ENCODE assay signal across 8 cellular contexts in the genomic region with DNA sequence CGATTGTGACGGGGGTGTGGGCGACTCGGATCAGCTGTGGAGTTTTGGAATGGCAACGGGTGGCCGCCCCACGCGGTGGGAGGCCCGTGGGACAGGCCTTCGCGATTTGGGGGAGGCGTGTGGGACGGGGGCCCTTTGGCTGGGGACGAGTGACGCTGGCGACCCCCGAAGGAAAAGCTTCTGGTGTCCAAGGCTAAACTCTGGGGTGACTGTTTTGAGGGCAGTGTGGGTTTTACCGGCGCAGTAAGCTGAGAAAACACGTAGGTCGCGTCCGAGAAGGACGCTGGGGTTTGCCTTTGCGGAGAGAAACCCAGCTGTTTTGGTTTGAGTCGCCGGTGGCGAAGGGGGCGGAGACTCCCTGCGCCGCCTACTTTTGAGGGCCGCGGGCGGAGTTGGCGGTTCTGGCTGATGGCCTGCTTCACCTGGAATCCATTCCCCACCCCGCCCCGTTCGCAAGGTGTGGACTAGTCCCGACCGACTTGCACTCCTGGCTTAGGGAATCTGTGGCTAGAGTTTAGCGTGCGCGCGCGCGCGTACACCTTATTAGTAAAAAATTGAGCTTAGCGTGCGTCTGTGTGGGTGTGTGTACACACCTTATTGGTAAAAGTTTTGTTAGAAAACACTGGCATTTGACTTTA. TPM values are rescaled to one million over a fixed set of nuclear protein-coding genes. Genes with fewer than 3 reads are reported as not detected.
DNase-seq lines count a peak whose midpoint lies in the region; ATAC-seq and TF ChIP-seq lines count a peak whose summit lies in the region.

No MANE protein-coding gene starts in this region.

- peak; percentile 74 for DNase-seq in NCI-H1092 treated with DMSO at 0.1 percent for 48 hours (lab: John Stamatoyannopoulos, UW)
- peak; percentile 58 for DNase-seq in activated naive CD8-positive, alpha-beta T cell treated with anti-CD3 and anti-CD28 coated beads, Interleukin-2, amount 50 U/mL, for 16 hours (ENCODE audit: low read depth, low spot score)
- DNase-seq in cardiac septum (ENCODE audit: low spot score), result peak; percentile 93
- DNase-seq in transverse colon, result peak; percentile 96

- H3K27me3 ChIP-seq in SU-DHL-6 (ENCODE audit: low read length) (no peaks in the 10 kb centered on the region), parathyroid adenoma (ENCODE audit: control insufficient read depth, insufficient read depth, low read length) (no peaks in the 10 kb centered on the region), transverse colon (no peaks in the 10 kb centered on the region)

- in situ Hi-C loops in transverse colon (cut with MboI; ENCODE audit: low pct_ligation_motif_present in 1 of 4, low pct_unique_long_range_greater_than_20kb in 1 of 4, low sequenced_read_pairs in 3 of 4), result no loop called here

- H3K4me2 ChIP-seq in SU-DHL-6 (ENCODE audit: low read depth, low read length, poor library complexity, severe bottlenecking) (peak overlapping the region; percentile 92), parathyroid adenoma (ENCODE audit: low read length) (peak overlapping the region; percentile 85)

- peak overlapping the region; percentile 99 for H2AFZ ChIP-seq in SU-DHL-6 (ENCODE audit: low read depth, low read length, severe bottlenecking)
- peak overlapping the region; percentile 93 for H2AFZ ChIP-seq in parathyroid adenoma

- no peaks in the 10 kb centered on the region for H3K9me2 ChIP-seq in SU-DHL-6 (replicated peaks; ENCODE audit: insufficient read depth, low read length)

- WGBS in transverse colon (ENCODE audit: low coverage in 1 of 2), 2 donors, result 1% methylated on average over 15 to 44 of the region's 49 CpGs

- TF ChIP-seq CTCF in GM12875 (IDR thresholded peaks at IDR 0.05; ENCODE audit: borderline replicate concordance, insufficient read depth, low read depth, low read length) (no peak), SU-DHL-6 (IDR thresholded peaks at IDR 0.05; ENCODE audit: insufficient read depth, low read length, poor library complexity, severe bottlenecking) (no peak), parathyroid adenoma (IDR thresholded peaks at IDR 0.05) (no peak), transverse colon (IDR thresholded peaks at IDR 0.05) (peak in 1 of 5 experiments; percentile 4)

- H3K9me3 ChIP-seq in SU-DHL-6 (ENCODE audit: insufficient read depth, low read length), result no peaks in the 10 kb centered on the region
- H3K9me3 ChIP-seq in parathyroid adenoma (ENCODE audit: control insufficient read depth, low read length), result no peaks in the 10 kb centered on the region
- H3K9me3 ChIP-seq in transverse colon, result no peaks in the 10 kb centered on the region

- no peak for TF ChIP-seq EP300 in transverse colon (IDR thresholded peaks at IDR 0.05; ENCODE audit: low read depth)

- H3K27ac ChIP-seq in SU-DHL-6 (ENCODE audit: low read depth, low read length) (peak overlapping the region; percentile 51), parathyroid adenoma (peak overlapping the region; percentile 100), transverse colon (peak overlapping the region; percentile 96 to 99 (median 98))

- H3K4me3 ChIP-seq in GM12875 (ENCODE audit: low read depth, low read length), result peak overlapping the region; percentile 84
- H3K4me3 ChIP-seq in SU-DHL-6 (ENCODE audit: insufficient read depth, low read length, poor library complexity, severe bottlenecking), result peak overlapping the region; percentile 91
- H3K4me3 ChIP-seq in parathyroid adenoma (ENCODE audit: low read depth, low read length), result peak overlapping the region; percentile 97
- H3K4me3 ChIP-seq in transverse colon, result peak overlapping the region; percentile 89 to 96 (median 93)

- intact Hi-C loops in cardiac septum (cut with DNase I) (loop anchor here (1.0 to 10.0 kb wide), 2 partner anchors 77 to 184 kb away; no protein-coding TSS in a partner anchor), transverse colon (cut with DNase I; ENCODE audit: low total_unique reads) (no loop called here)

- H3K9ac ChIP-seq in SU-DHL-6 (ENCODE audit: low read length) (peak overlapping the region; percentile 76), parathyroid adenoma (peak overlapping the region; percentile 98)

- H3F3A ChIP-seq in SU-DHL-6 (ENCODE audit: insufficient read depth), result peaks cover 2% of the 10 kb centered on the region; the same call in 1 of the 2 replicates

- H3K4me1 ChIP-seq in parathyroid adenoma (peaks cover 7% of the 10 kb centered on the region), transverse colon (peaks cover 9 to 76% (median 31%) of the 10 kb centered on the region in 4 donors)

- peak; percentile 80 for ATAC-seq in HG02642 (IDR thresholded peaks at IDR 0.05; ENCODE audit: poor library complexity, unreplicated experiment)

- peak; percentile 82 for TF ChIP-seq POLR2A in transverse colon (IDR thresholded peaks at IDR 0.05)

- H3K36me3 ChIP-seq in SU-DHL-6 (ENCODE audit: low read length) (no peaks in the 10 kb centered on the region), parathyroid adenoma (ENCODE audit: control insufficient read depth, insufficient read depth, low read length) (no peaks in the 10 kb centered on the region), transverse colon (no peaks in the 10 kb centered on the region)

- H3K79me2 ChIP-seq in SU-DHL-6 (ENCODE audit: insufficient read depth, low read length) (peaks cover 36% of the 10 kb centered on the region), parathyroid adenoma (peaks cover 19% of the 10 kb centered on the region)

- peaks cover 10% of the 10 kb centered on the region; the same call in 1 of the 2 replicates for H4K20me1 ChIP-seq in SU-DHL-6 (ENCODE audit: low read depth, low read length)

RNA-seq across cellular contexts. Expression of a gene that starts 0.6 kb away (rescaled TPM):
- total RNA-seq in cardiac septum, result 149 TPM
- 100 to 1,000 TPM in 3 of 4 donors, 10 to 100 TPM in 1; 67.9 to 133 (median 123) TPM for total RNA-seq in transverse colon

Comparison
In these comparisons a context has a peak if more than half of its experiments do, and no peak if none do; other contexts are left out.
1. Peak in every context shown above with its lines: DNase-seq, ATAC-seq, H3K4me3 ChIP-seq and H3K27ac ChIP-seq.